Comparison of ENCODE assay signal across 1 cellular context in genomic region chr1:236023926-236024565, GRCh38.
A peak's percentile ranks its signal among the peaks of the same experiment; 100 is the strongest.
TF ChIP-seq lines count a peak whose summit lies in the region.

No MANE protein-coding gene starts in this region.

TF ChIP-seq in HepG2, 621 proteins besides CTCF, POLR2A, EP300 and RAD21:
- TF ChIP-seq ZBTB40 (IDR thresholded peaks at IDR 0.05) (peak; percentile 42), ZBTB40 (CRISPR knock-in tag; IDR thresholded peaks at IDR 0.05) (peak; percentile 98), ZNF574 (CRISPR knock-in tag; IDR thresholded peaks at IDR 0.05) (no peak), FIP1L1 (IDR thresholded peaks at IDR 0.05; ENCODE audit: borderline replicate concordance, insufficient read depth, low read depth, low read length) (no peak), ZNF749 (CRISPR knock-in tag; IDR thresholded peaks at IDR 0.05; ENCODE audit: borderline replicate concordance) (no peak)
